Comparison of ENCODE assay signal across 30 cellular contexts in genomic region chr22:49099089-49099488, GRCh38.
"Had no signal": no experiment of that assay in that cellular context is flagged by ENCODE, and none has a peak within 500 bp of the region (broad histone marks: within the 10 kb centered on the region; RNA-seq: fewer than 3 reads in every experiment).

No MANE protein-coding gene starts in this region.

- H3K9me3 ChIP-seq: colonic mucosa, esophagus squamous epithelium, gastroesophageal sphincter, heart right ventricle had no signal

- H3K27ac ChIP-seq: brain microvascular endothelial cell, colonic mucosa, epithelial cell of prostate, esophagus squamous epithelium, gastroesophageal sphincter, heart right ventricle, WERI-Rb-1 had no signal

- H3K4me3 ChIP-seq: colonic mucosa, esophagus squamous epithelium, gastroesophageal sphincter, heart right ventricle had no signal

- H3K4me1 ChIP-seq: colonic mucosa, esophagus squamous epithelium, gastroesophageal sphincter, heart right ventricle had no signal

- H3K9me3 Mint-ChIP-seq: activated B cell treated with CpG ODN at 0.5 μM for 24 hours; activated CD8-positive, alpha-beta T cell treated with anti-CD3 and anti-CD28 coated beads for 36 hours; activated naive CD4-positive, alpha-beta T cell treated with anti-CD3 and anti-CD28 coated beads for 36 hours; activated naive CD4-positive, alpha-beta T cell treated with anti-CD3 and anti-CD28 coated beads, Interleukin-2, amount 50 U/mL, for 24 hours; activated naive CD8-positive, alpha-beta T cell treated with anti-CD3 and anti-CD28 coated beads for 36 hours; activated naive CD8-positive, alpha-beta T cell treated with anti-CD3 and anti-CD28 coated beads, Interleukin-2, amount 50 U/mL, for 24 hours; activated T-cell treated with anti-CD3 and anti-CD28 coated beads, Interleukin-2, amount 50 U/mL, for 4 hours; activated T-helper 17 cell treated with anti-CD3 and anti-CD28 coated beads, Interleukin-2, amount 50 U/mL, for 72 hours; T-cell; T-helper 1 cell treated with Interleukin-12 subunit alpha and Interleukin-12 subunit beta and Interleukin-4 antibody, amounts not matched to agents 30 μg/mL and 1 μg/mL, for 36 hours had no signal

- DNase-seq: activated B cell treated with CpG ODN at 0.5 μM for 24 hours; activated CD4-positive, alpha-beta T cell treated with anti-CD3 and anti-CD28 coated beads for 48 hours; activated CD4-positive, alpha-beta T cell treated with anti-CD3 and anti-CD28 coated beads, Interleukin-2, amount 50 U/mL, for 1 hour; activated CD4-positive, alpha-beta T cell treated with anti-CD3 and anti-CD28 coated beads, Interleukin-2, amount 50 U/mL, for 48 hours; activated CD8-positive, alpha-beta memory T cell treated with anti-CD3 and anti-CD28 coated beads for 24 hours; activated CD8-positive, alpha-beta T cell treated with anti-CD3 and anti-CD28 coated beads for 36 hours; activated effector memory CD4-positive, alpha-beta T cell treated with Interleukin-2 at 50 U/mL for 16 hours; activated naive CD4-positive, alpha-beta T cell treated with anti-CD3 and anti-CD28 coated beads for 36 hours; activated naive CD8-positive, alpha-beta T cell treated with anti-CD3 and anti-CD28 coated beads for 36 hours; activated naive CD8-positive, alpha-beta T cell treated with anti-CD3 and anti-CD28 coated beads, Interleukin-2, amount 50 U/mL, for 24 hours; activated T-cell treated with anti-CD3 and anti-CD28 coated beads, Interleukin-2, amount 50 U/mL, for 4 hours; colonic mucosa; effector CD8-positive, alpha-beta T cell; esophagus squamous epithelium; heart right ventricle; T-cell; T-helper 9 cell; WERI-Rb-1 had no signal

- H3K4me1 Mint-ChIP-seq: activated B cell treated with CpG ODN at 0.5 μM for 24 hours; activated naive CD4-positive, alpha-beta T cell treated with anti-CD3 and anti-CD28 coated beads, Interleukin-2, amount 50 U/mL, for 24 hours; activated naive CD8-positive, alpha-beta T cell treated with anti-CD3 and anti-CD28 coated beads for 36 hours; activated naive CD8-positive, alpha-beta T cell treated with anti-CD3 and anti-CD28 coated beads, Interleukin-2, amount 50 U/mL, for 24 hours; activated T-helper 17 cell treated with anti-CD3 and anti-CD28 coated beads, Interleukin-2, amount 50 U/mL, for 72 hours; T-cell had no signal

- H3K36me3 ChIP-seq: brain microvascular endothelial cell, colonic mucosa, esophagus squamous epithelium, gastroesophageal sphincter, heart right ventricle, WERI-Rb-1 had no signal

- H3K27ac Mint-ChIP-seq: activated B cell treated with CpG ODN at 0.5 μM for 24 hours; activated CD8-positive, alpha-beta T cell treated with anti-CD3 and anti-CD28 coated beads for 36 hours; activated naive CD4-positive, alpha-beta T cell treated with anti-CD3 and anti-CD28 coated beads for 36 hours; activated naive CD4-positive, alpha-beta T cell treated with anti-CD3 and anti-CD28 coated beads, Interleukin-2, amount 50 U/mL, for 24 hours; activated naive CD8-positive, alpha-beta T cell treated with anti-CD3 and anti-CD28 coated beads for 36 hours; activated naive CD8-positive, alpha-beta T cell treated with anti-CD3 and anti-CD28 coated beads, Interleukin-2, amount 50 U/mL, for 24 hours; activated T-helper 17 cell treated with anti-CD3 and anti-CD28 coated beads, Interleukin-2, amount 50 U/mL, for 72 hours; T-cell; T-helper 1 cell treated with Interleukin-12 subunit alpha and Interleukin-12 subunit beta and Interleukin-4 antibody, amounts not matched to agents 30 μg/mL and 1 μg/mL, for 36 hours had no signal

- H3K4me3 Mint-ChIP-seq: activated B cell treated with CpG ODN at 0.5 μM for 24 hours; activated CD8-positive, alpha-beta T cell treated with anti-CD3 and anti-CD28 coated beads for 36 hours; activated naive CD4-positive, alpha-beta T cell treated with anti-CD3 and anti-CD28 coated beads for 36 hours; activated naive CD4-positive, alpha-beta T cell treated with anti-CD3 and anti-CD28 coated beads, Interleukin-2, amount 50 U/mL, for 24 hours; activated naive CD8-positive, alpha-beta T cell treated with anti-CD3 and anti-CD28 coated beads for 36 hours; activated naive CD8-positive, alpha-beta T cell treated with anti-CD3 and anti-CD28 coated beads, Interleukin-2, amount 50 U/mL, for 24 hours; activated T-cell treated with anti-CD3 and anti-CD28 coated beads, Interleukin-2, amount 50 U/mL, for 4 hours; activated T-helper 17 cell treated with anti-CD3 and anti-CD28 coated beads, Interleukin-2, amount 50 U/mL, for 72 hours; T-cell; T-helper 1 cell treated with Interleukin-12 subunit alpha and Interleukin-12 subunit beta and Interleukin-4 antibody, amounts not matched to agents 30 μg/mL and 1 μg/mL, for 36 hours had no signal

- ATAC-seq: activated CD4-positive, CD25-positive, alpha-beta regulatory T cell treated with anti-CD3 and anti-CD28 coated beads, Interleukin-2, amount 50 U/mL, for 24 hours; activated CD8-positive, alpha-beta T cell treated with anti-CD3 and anti-CD28 coated beads for 36 hours; activated naive CD8-positive, alpha-beta T cell treated with anti-CD3 and anti-CD28 coated beads, Interleukin-2, amount 50 U/mL, for 24 hours; activated T-cell treated with anti-CD3 and anti-CD28 coated beads, Interleukin-2, amount 50 U/mL, for 4 hours; activated T-helper 17 cell treated with anti-CD3 and anti-CD28 coated beads, Interleukin-2, amount 50 U/mL, for 72 hours; gastroesophageal sphincter; heart right ventricle; T-cell had no signal

- H3K36me3 Mint-ChIP-seq: activated naive CD4-positive, alpha-beta T cell treated with anti-CD3 and anti-CD28 coated beads, Interleukin-2, amount 50 U/mL, for 24 hours; activated naive CD8-positive, alpha-beta T cell treated with anti-CD3 and anti-CD28 coated beads for 36 hours; T-cell had no signal

- FAIRE-seq: astrocyte, bronchial epithelial cell, endometrium, endothelial cell of umbilical vein, TTC549 had no signal
